ENCODE assay signal across 1 cellular context in genomic region chrX:78027798-78028197, GRCh38.
TF ChIP-seq lines count a peak whose summit lies in the region.

No MANE protein-coding gene starts in this region.

TF ChIP-seq in HEK293, 187 proteins besides CTCF, POLR2A, EP300 and RAD21 (continued from another document):
- peak; percentile 89 for TF ChIP-seq ZNF510 (tag by site-specific recombination; IDR thresholded peaks at IDR 0.05; ENCODE audit: insufficient replicate concordance)
- TF ChIP-seq ZNF548 (tag by site-specific recombination; IDR thresholded peaks at IDR 0.05): no peak
- TF ChIP-seq, protein P1, sequence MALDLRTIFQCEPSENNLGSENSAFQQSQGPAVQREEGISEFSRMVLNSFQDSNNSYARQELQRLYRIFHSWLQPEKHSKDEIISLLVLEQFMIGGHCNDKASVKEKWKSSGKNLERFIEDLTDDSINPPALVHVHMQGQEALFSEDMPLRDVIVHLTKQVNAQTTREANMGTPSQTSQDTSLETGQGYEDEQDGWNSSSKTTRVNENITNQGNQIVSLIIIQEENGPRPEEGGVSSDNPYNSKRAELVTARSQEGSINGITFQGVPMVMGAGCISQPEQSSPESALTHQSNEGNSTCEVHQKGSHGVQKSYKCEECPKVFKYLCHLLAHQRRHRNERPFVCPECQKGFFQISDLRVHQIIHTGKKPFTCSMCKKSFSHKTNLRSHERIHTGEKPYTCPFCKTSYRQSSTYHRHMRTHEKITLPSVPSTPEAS (tag by site-specific recombination; IDR thresholded peaks at IDR 0.05): no peak
- TF ChIP-seq ZBTB17 (tag by site-specific recombination; IDR thresholded peaks at IDR 0.05): no peak
- TF ChIP-seq ZNF473 (tag by site-specific recombination; IDR thresholded peaks at IDR 0.05): no peak
- TF ChIP-seq ZNF121 (tag by site-specific recombination; IDR thresholded peaks at IDR 0.05): peak; percentile 47
- TF ChIP-seq ZNF629 (tag by site-specific recombination; IDR thresholded peaks at IDR 0.05): peak; percentile 57
- no peak for TF ChIP-seq ZNF610 (tag by site-specific recombination; IDR thresholded peaks at IDR 0.05; ENCODE audit: borderline replicate concordance)
- TF ChIP-seq ZNF175 (tag by site-specific recombination; IDR thresholded peaks at IDR 0.05): no peak
- no peak; the same call in 1 of the 2 replicates for TF ChIP-seq ZNF341 (tag by site-specific recombination; IDR thresholded peaks at IDR 0.05; ENCODE audit: low read depth)
- TF ChIP-seq ZNF426 (tag by site-specific recombination; IDR thresholded peaks at IDR 0.05): peak; percentile 96
TF ChIP-seq in HEK293: peak in this region for 41.
